25 cellular contexts compared by ENCODE assay signal in the genomic region with DNA sequence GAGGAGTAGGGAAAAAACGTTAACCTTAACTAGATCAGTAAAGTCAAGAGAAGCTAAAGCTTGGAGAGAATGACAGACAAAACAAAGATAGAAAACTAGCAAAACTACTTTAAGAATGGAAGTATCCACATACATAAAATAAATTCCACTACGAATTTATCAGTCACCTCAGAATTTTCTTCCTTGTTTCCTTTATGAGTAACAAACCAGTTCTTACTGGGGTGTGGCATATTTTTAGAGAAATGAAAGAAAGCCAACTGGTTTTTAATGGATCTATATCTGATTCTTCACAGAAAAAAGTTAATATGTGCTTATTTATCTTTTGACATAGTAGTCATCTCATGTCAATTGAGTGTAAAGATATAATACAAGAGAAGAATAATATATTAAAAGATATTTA.
DNase-seq lines count a peak whose midpoint lies in the region; ATAC-seq and TF ChIP-seq lines count a peak whose summit lies in the region.
"Had no signal": no experiment of that assay in that cellular context is flagged by ENCODE, and none has a peak within 500 bp of the region (broad histone marks: within the 10 kb centered on the region; RNA-seq: fewer than 3 reads in every experiment).

No MANE protein-coding gene starts in this region.

- TF ChIP-seq CTCF in mammary epithelial cell (conservative IDR thresholded peaks at IDR 0.05 in 1 of 2, IDR thresholded peaks at IDR 0.05 in 1 of 2; ENCODE audit: extremely low read depth in 1 of 2, insufficient read depth in 1 of 2, low read depth in 1 of 2, low read length in 2 of 2) (no peak), foreskin keratinocyte (conservative IDR thresholded peaks at IDR 0.05) (no peak), thyroid gland (IDR thresholded peaks at IDR 0.05) (no peak)

- POLR2A ChIA-PET in activated CD8-positive, alpha-beta T cell treated with anti-CD3 and anti-CD28 coated beads, Interleukin-2, amount 10 ng/mL, durations not matched to agents 7 days and 5 days (lab: Charles Lee): no interaction called here

- ATAC-seq in foreskin keratinocyte (peak; percentile 41), HG02623 (IDR thresholded peaks at IDR 0.05; ENCODE audit: unreplicated experiment) (no peak)
- no peak for ATAC-seq in activated CD8-positive, alpha-beta T cell treated with anti-CD3 and anti-CD28 coated beads, Interleukin-2, amount 10 ng/mL, durations not matched to agents 7 days and 5 days
- ATAC-seq: CD8-positive, alpha-beta T cell; HCT116; K562 had no signal

- CTCF ChIA-PET in mammary epithelial cell (lab: Charles Lee; ENCODE audit: low non-redundant PET): no interaction called here
- CTCF ChIA-PET in activated CD8-positive, alpha-beta T cell treated with anti-CD3 and anti-CD28 coated beads, Interleukin-2, amount 10 ng/mL, durations not matched to agents 7 days and 5 days (lab: Charles Lee): no interaction called here

- H3K4me3 ChIP-seq in mammary epithelial cell (replicated peaks in 1 of 3; ENCODE audit: insufficient read depth in 1 of 3, low read depth in 2 of 3, low read length in 3 of 3) (no peak overlapping the region), thyroid gland (replicated peaks in 1 of 3) (no peak overlapping the region)
- H3K4me3 ChIP-seq: K562, SK-N-MC had no signal

- H3K4me1 ChIP-seq in mammary epithelial cell (ENCODE audit: insufficient read depth, low read length): no peaks in the 10 kb centered on the region
- peaks cover 11% of the 10 kb centered on the region for H3K4me1 ChIP-seq in foreskin keratinocyte
- no peaks in the 10 kb centered on the region for H3K4me1 ChIP-seq in thyroid gland

- no peaks in the 10 kb centered on the region for H4K20me1 ChIP-seq in mammary epithelial cell (ENCODE audit: insufficient read depth, low read length)

- H3K27ac ChIP-seq in mammary epithelial cell (ENCODE audit: insufficient read depth, low read depth, low read length) (no peak overlapping the region), foreskin keratinocyte (no peak overlapping the region), thyroid gland (no peak overlapping the region)
- H3K27ac ChIP-seq: C4-2B, SK-N-MC had no signal

- no peak overlapping the region for H2AFZ ChIP-seq in mammary epithelial cell (ENCODE audit: low read depth, low read length)

- H3K27me3 Mint-ChIP-seq in activated CD8-positive, alpha-beta T cell treated with anti-CD3 and anti-CD28 coated beads, Interleukin-2, amount 10 ng/mL, durations not matched to agents 7 days and 5 days (ENCODE audit: low read depth): no peaks in the 10 kb centered on the region
- H3K27me3 Mint-ChIP-seq: B cell had no signal

- no peaks in the 10 kb centered on the region for H3K4me1 Mint-ChIP-seq in activated CD8-positive, alpha-beta T cell treated with anti-CD3 and anti-CD28 coated beads, Interleukin-2, amount 10 ng/mL, durations not matched to agents 7 days and 5 days (ENCODE audit: low read depth)
- H3K4me1 Mint-ChIP-seq: B cell had no signal

- intact Hi-C loops in mammary epithelial cell (cut with micrococcal nuclease) (no loop called here), thyroid gland (cut with DNase I) (no loop called here)

- no peak overlapping the region for H3K4me2 ChIP-seq in mammary epithelial cell (ENCODE audit: insufficient read depth, low read depth, low read length)

- dilution Hi-C loops in mammary epithelial cell (cut with HindIII; ENCODE audit: low sequenced_read_pairs): no loop called here

- DNase-seq in HT-29 (ENCODE audit: low spot score) (peak; percentile 2), mammary epithelial cell (peak; percentile 31), foreskin keratinocyte (peak; percentile 3 to 32), cortex of kidney (lab: John Stamatoyannopoulos, UW) (no peak), thyroid gland (no peak)
- no peak for DNase-seq in activated CD8-positive, alpha-beta T cell treated with anti-CD3 and anti-CD28 coated beads, Interleukin-2, amount 10 ng/mL, durations not matched to agents 7 days and 5 days
- DNase-seq: CD8-positive, alpha-beta T cell; Kasumi-1; MV-4-11; NCI-H1105; NCI-H1436 treated with DMSO at 0.1 percent for 48 hours; NCI-H1930; NCI-H2107; NCI-H446; NCI-H524 treated with DMSO at 0.1 percent for 48 hours; NCI-H774; NK-92 treated with Interleukin-12 subunit alpha and Interleukin-12 subunit beta, amount 100 ng/mL, for 24 hours; RPMI8226; SHP77 had no signal

- H3K9me3 Mint-ChIP-seq in activated CD8-positive, alpha-beta T cell treated with anti-CD3 and anti-CD28 coated beads, Interleukin-2, amount 10 ng/mL, durations not matched to agents 7 days and 5 days (ENCODE audit: insufficient read depth): no peaks in the 10 kb centered on the region

- H3K4me3 Mint-ChIP-seq in activated CD8-positive, alpha-beta T cell treated with anti-CD3 and anti-CD28 coated beads, Interleukin-2, amount 10 ng/mL, durations not matched to agents 7 days and 5 days: no peak overlapping the region
- H3K4me3 Mint-ChIP-seq: B cell; CD8-positive, alpha-beta T cell had no signal

- H3K36me3 ChIP-seq in mammary epithelial cell (ENCODE audit: insufficient read depth, low read length) (no peaks in the 10 kb centered on the region), thyroid gland (no peaks in the 10 kb centered on the region)

- no peak overlapping the region for H3K9ac ChIP-seq in mammary epithelial cell (ENCODE audit: insufficient read depth, low read length)

- no peaks in the 10 kb centered on the region for H3K27me3 ChIP-seq in mammary epithelial cell (ENCODE audit: insufficient read depth, low read length)
- H3K27me3 ChIP-seq in foreskin keratinocyte: no peaks in the 10 kb centered on the region
- no peaks in the 10 kb centered on the region for H3K27me3 ChIP-seq in thyroid gland

- H3K9me3 ChIP-seq in mammary epithelial cell (replicated peaks; ENCODE audit: insufficient read depth, low read length): no peaks in the 10 kb centered on the region
- no peaks in the 10 kb centered on the region for H3K9me3 ChIP-seq in thyroid gland

- BruUV-seq in mammary epithelial cell (replicated peaks; lab: Mats Ljungman, UMichigan): no TSS peak

- in situ Hi-C loops in mammary epithelial cell (cut with MboI; ENCODE audit: low sequenced_read_pairs in 2 of 2): no loop called here

- H3K79me2 ChIP-seq in mammary epithelial cell (ENCODE audit: insufficient read depth, low read length): no peaks in the 10 kb centered on the region

- WGBS in mammary epithelial cell (ENCODE audit: low coverage, missing lambda C conversion rate): 84% methylated on average over 2 of the region's 2 CpGs
- 72 to 76% methylated on average over 2 of the region's 2 CpGs for WGBS in thyroid gland, 2 donors

- no peaks in the 10 kb centered on the region for H3K36me3 Mint-ChIP-seq in activated CD8-positive, alpha-beta T cell treated with anti-CD3 and anti-CD28 coated beads, Interleukin-2, amount 10 ng/mL, durations not matched to agents 7 days and 5 days (ENCODE audit: low read depth)
- H3K36me3 Mint-ChIP-seq: CD8-positive, alpha-beta T cell had no signal

- no peak overlapping the region for H3K27ac Mint-ChIP-seq in activated CD8-positive, alpha-beta T cell treated with anti-CD3 and anti-CD28 coated beads, Interleukin-2, amount 10 ng/mL, durations not matched to agents 7 days and 5 days
- H3K27ac Mint-ChIP-seq: B cell; CD8-positive, alpha-beta T cell had no signal

- no peak for TF ChIP-seq POLR2A in thyroid gland (IDR thresholded peaks at IDR 0.05)

Comparison
In these comparisons a context has a peak if more than half of its experiments do, and no peak if none do; other contexts are left out.
1. DNase-seq: peak in HT-29 (single experiment), mammary epithelial cell (single experiment) and foreskin keratinocyte (2 of 2); none in cortex of kidney (single experiment), activated CD8-positive, alpha-beta T cell treated with anti-CD3 and anti-CD28 coated beads, Interleukin-2, amount 10 ng/mL, durations not matched to agents 7 days and 5 days (single experiment) and thyroid gland (0 of 2).